In genomic region chr7:118183586-118184391, GRCh38 we compare ENCODE assay signal across 8 cellular contexts. TPM values are rescaled to one million over a fixed set of nuclear protein-coding genes. Genes with fewer than 3 reads are reported as not detected.
DNase-seq lines count a peak whose midpoint lies in the region; ATAC-seq, FAIRE-seq and TF ChIP-seq lines count a peak whose summit lies in the region.

LSM8 (plus strand) TSS chr7:118184164; CDS start chr7:118184224, 60 bp downstream.

- peak within 1 kb of the TSS; percentile 77 for H3K4me3 ChIP-seq in AG10803 (ENCODE audit: low read length)

- peak; percentile 94 for FAIRE-seq in islet of Langerhans (lab: Jason Lieb, UNC)

- TF ChIP-seq CTCF in AG10803 (conservative IDR thresholded peaks at IDR 0.05; ENCODE audit: low read length): no peak

- peak; percentile 98 for DNase-seq in AG10803 (ENCODE audit: low read depth)
- peak; percentile 98 for DNase-seq in NCI-H460 (ENCODE audit: extremely low read depth, low read depth)
- peak; percentile 94 for DNase-seq in activated CD4-positive, CD25-positive, alpha-beta regulatory T cell treated with anti-CD3 and anti-CD28 coated beads, Interleukin-2, amount 50 U/mL, for 72 hours
- DNase-seq in cerebellar nuclear complex (lab: John Stamatoyannopoulos, UW): peak; percentile 29 to 79
- DNase-seq in stimulated activated CD4-positive, alpha-beta T cell treated with anti-CD3 and anti-CD28 coated beads, Interleukin-12 subunit alpha, Interleukin-12 subunit beta, amount 100 ng/mL, for 4 hours: peak; percentile 95

- ATAC-seq in GM19043 (IDR thresholded peaks at IDR 0.05; ENCODE audit: low read depth, unreplicated experiment) (peak; percentile 97), HG03378 (IDR thresholded peaks at IDR 0.05; ENCODE audit: unreplicated experiment) (peak; percentile 98)

RNA-seq across cellular contexts. Expression of gene LSM8, which starts in this region (rescaled TPM):
- total RNA-seq in NCI-H460 (2014; rRNA removed; shearing (Covaris generic)): 144 and 167 TPM in 2 replicates
- 89.6 and 98.4 TPM in 2 replicates for polyA plus RNA-seq in NCI-H460 (2014; cell fraction: nucleus; rRNA removed)

Comparison
In these comparisons a context has a peak if more than half of its experiments do, and no peak if none do; other contexts are left out.
1. Peak in every context shown above with its lines: DNase-seq, ATAC-seq and H3K4me3 ChIP-seq.